Comparison of ENCODE assay signal across 30 cellular contexts in genomic region chr12:52812749-52813148, GRCh38. TPM values are rescaled to one million over a fixed set of nuclear protein-coding genes. Genes with fewer than 3 reads are reported as not detected.
"Had no signal": no experiment of that assay in that cellular context is flagged by ENCODE, and none has a peak within 500 bp of the region (broad histone marks: within the 10 kb centered on the region; RNA-seq: fewer than 3 reads in every experiment).

No MANE protein-coding gene starts in this region.

- H3K4me3 Mint-ChIP-seq: activated CD4-positive, alpha-beta memory T cell treated with anti-CD3 and anti-CD28 coated beads, Interleukin-2, amount 10 ng/mL, durations not matched to agents 7 days and 5 days; activated naive CD4-positive, alpha-beta T cell treated with anti-CD3 and anti-CD28 coated beads, Interleukin-2, amount 10 ng/mL, durations not matched to agents 7 days and 5 days; activated naive CD8-positive, alpha-beta T cell treated with anti-CD3 and anti-CD28 coated beads for 36 hours; activated T-helper 17 cell treated with anti-CD3 and anti-CD28 coated beads, Interleukin-2, amount 50 U/mL, for 72 hours had no signal

- H3K4me1 ChIP-seq: Peyer's patch, SJCRH30 had no signal

- H3K4me1 Mint-ChIP-seq: activated CD4-positive, alpha-beta memory T cell treated with anti-CD3 and anti-CD28 coated beads, Interleukin-2, amount 10 ng/mL, durations not matched to agents 7 days and 5 days; activated T-helper 17 cell treated with anti-CD3 and anti-CD28 coated beads, Interleukin-2, amount 50 U/mL, for 72 hours had no signal

- H3K9ac ChIP-seq: KMS-11, SK-N-SH had no signal

- H3K9me3 Mint-ChIP-seq: activated CD4-positive, alpha-beta memory T cell treated with anti-CD3 and anti-CD28 coated beads, Interleukin-2, amount 10 ng/mL, durations not matched to agents 7 days and 5 days; activated naive CD4-positive, alpha-beta T cell treated with anti-CD3 and anti-CD28 coated beads, Interleukin-2, amount 10 ng/mL, durations not matched to agents 7 days and 5 days; activated naive CD8-positive, alpha-beta T cell treated with anti-CD3 and anti-CD28 coated beads for 36 hours; activated T-helper 17 cell treated with anti-CD3 and anti-CD28 coated beads, Interleukin-2, amount 50 U/mL, for 72 hours had no signal

- H3K36me3 ChIP-seq: MG63, Peyer's patch, SJCRH30 had no signal

- H3K9me3 ChIP-seq: MG63, Peyer's patch, SJCRH30, SK-N-SH had no signal

- H3K36me3 Mint-ChIP-seq: activated naive CD4-positive, alpha-beta T cell treated with anti-CD3 and anti-CD28 coated beads, Interleukin-2, amount 10 ng/mL, durations not matched to agents 7 days and 5 days; activated naive CD8-positive, alpha-beta T cell treated with anti-CD3 and anti-CD28 coated beads for 36 hours had no signal

- DNase-seq: activated CD4-positive, alpha-beta memory T cell treated with anti-CD3 and anti-CD28 coated beads, Interleukin-2, amount 10 ng/mL, durations not matched to agents 7 days and 5 days; activated CD4-positive, alpha-beta T cell treated with anti-CD3 and anti-CD28 coated beads, Interleukin-2, amount 50 U/mL, for 1 hour; activated CD4-positive, CD25-positive, alpha-beta regulatory T cell; activated gamma-delta T cell; activated naive CD4-positive, alpha-beta T cell treated with anti-CD3 and anti-CD28 coated beads, Interleukin-2, amount 10 ng/mL, durations not matched to agents 7 days and 5 days; activated naive CD8-positive, alpha-beta T cell treated with anti-CD3 and anti-CD28 coated beads for 36 hours; activated T-cell treated with anti-CD3 and anti-CD28 coated beads for 4 hours; activated T-cell treated with anti-CD3 and anti-CD28 coated beads, Interleukin-2, amount 50 U/mL, for 48 hours; anterior cingulate cortex; MG63; MV-4-11; NCI-H1092 treated with DMSO at 0.1 percent for 48 hours; NCI-H1417 treated with DMSO at 0.1 percent for 48 hours; NCI-H1694; NCI-H2029 treated with DMSO at 0.1 percent for 48 hours; NCI-H446; NCI-H524; Peyer's patch; Right ventricle myocardium superior; SJCRH30; SK-N-SH; T-helper 1 cell had no signal

- H3K27ac Mint-ChIP-seq: activated CD4-positive, alpha-beta memory T cell treated with anti-CD3 and anti-CD28 coated beads, Interleukin-2, amount 10 ng/mL, durations not matched to agents 7 days and 5 days; activated naive CD4-positive, alpha-beta T cell treated with anti-CD3 and anti-CD28 coated beads, Interleukin-2, amount 10 ng/mL, durations not matched to agents 7 days and 5 days; activated naive CD8-positive, alpha-beta T cell treated with anti-CD3 and anti-CD28 coated beads for 36 hours; activated T-helper 17 cell treated with anti-CD3 and anti-CD28 coated beads, Interleukin-2, amount 50 U/mL, for 72 hours had no signal

- H3K4me2 ChIP-seq: KMS-11, SK-N-SH had no signal

- ATAC-seq: activated T-helper 17 cell treated with anti-CD3 and anti-CD28 coated beads, Interleukin-2, amount 50 U/mL, for 72 hours had no signal

- H3K4me3 ChIP-seq: MG63, Peyer's patch, SJCRH30 had no signal

- H3K27ac ChIP-seq: KMS-11, Peyer's patch, RWPE1, SJCRH30, VCaP had no signal

- H3K27me3 ChIP-seq: MG63, Peyer's patch, SJCRH30 had no signal

- H3K27me3 Mint-ChIP-seq: activated CD4-positive, alpha-beta memory T cell treated with anti-CD3 and anti-CD28 coated beads, Interleukin-2, amount 10 ng/mL, durations not matched to agents 7 days and 5 days; activated naive CD8-positive, alpha-beta T cell treated with anti-CD3 and anti-CD28 coated beads for 36 hours had no signal

RNA-seq across cellular contexts. Expression of gene KRT4, which starts 1.2 kb away (rescaled TPM):
- total RNA-seq: activated CD4-positive, alpha-beta memory T cell treated with anti-CD3 and anti-CD28 coated beads, Interleukin-2, amount 10 ng/mL, durations not matched to agents 7 days and 5 days; activated CD8-positive, alpha-beta memory T cell treated with anti-CD3 and anti-CD28 coated beads for 36 hours; activated T-helper 17 cell treated with anti-CD3 and anti-CD28 coated beads, Interleukin-2, amount 50 U/mL, for 72 hours; cardiac septum; Peyer's patch; Right ventricle myocardium superior; SJCRH30; T-helper 2 cell treated with Interferon-gamma antibody and Interleukin-4, amounts not matched to agents 100 ng/mL and 5 ng/mL, for 36 hours had no signal
- polyA plus RNA-seq: SK-N-SH had no signal

RNA-seq across cellular contexts. Expression of gene KRT3, which starts 16.8 kb away (rescaled TPM):
- total RNA-seq: activated CD4-positive, alpha-beta memory T cell treated with anti-CD3 and anti-CD28 coated beads, Interleukin-2, amount 10 ng/mL, durations not matched to agents 7 days and 5 days; activated CD8-positive, alpha-beta memory T cell treated with anti-CD3 and anti-CD28 coated beads for 36 hours; activated naive CD8-positive, alpha-beta T cell treated with anti-CD3 and anti-CD28 coated beads for 36 hours; activated T-helper 17 cell treated with anti-CD3 and anti-CD28 coated beads, Interleukin-2, amount 50 U/mL, for 72 hours; cardiac septum; Peyer's patch; Right ventricle myocardium superior; SJCRH30; T-helper 2 cell treated with Interferon-gamma antibody and Interleukin-4, amounts not matched to agents 100 ng/mL and 5 ng/mL, for 36 hours had no signal
- polyA plus RNA-seq: adipose tissue, SK-N-SH had no signal

RNA-seq across cellular contexts. Expression of gene KRT79, which starts 21.4 kb away (rescaled TPM):
- total RNA-seq: activated CD4-positive, alpha-beta memory T cell treated with anti-CD3 and anti-CD28 coated beads, Interleukin-2, amount 10 ng/mL, durations not matched to agents 7 days and 5 days; cardiac septum; Peyer's patch; Right ventricle myocardium superior; SJCRH30; T-helper 2 cell treated with Interferon-gamma antibody and Interleukin-4, amounts not matched to agents 100 ng/mL and 5 ng/mL, for 36 hours had no signal
- polyA plus RNA-seq: SK-N-SH had no signal

RNA-seq across cellular contexts. Expression of gene KRT76, which starts 35.6 kb away (rescaled TPM):
- total RNA-seq: activated CD4-positive, alpha-beta memory T cell treated with anti-CD3 and anti-CD28 coated beads, Interleukin-2, amount 10 ng/mL, durations not matched to agents 7 days and 5 days; activated CD8-positive, alpha-beta memory T cell treated with anti-CD3 and anti-CD28 coated beads for 36 hours; activated naive CD8-positive, alpha-beta T cell treated with anti-CD3 and anti-CD28 coated beads for 36 hours; activated T-helper 17 cell treated with anti-CD3 and anti-CD28 coated beads, Interleukin-2, amount 50 U/mL, for 72 hours; cardiac septum; Peyer's patch; Right ventricle myocardium superior; SJCRH30; T-helper 2 cell treated with Interferon-gamma antibody and Interleukin-4, amounts not matched to agents 100 ng/mL and 5 ng/mL, for 36 hours had no signal
- polyA plus RNA-seq: adipose tissue, SK-N-SH had no signal

RNA-seq across cellular contexts. Expression of gene KRT78, which starts 36.0 kb away (rescaled TPM):
- total RNA-seq: activated CD4-positive, alpha-beta memory T cell treated with anti-CD3 and anti-CD28 coated beads, Interleukin-2, amount 10 ng/mL, durations not matched to agents 7 days and 5 days; activated CD8-positive, alpha-beta memory T cell treated with anti-CD3 and anti-CD28 coated beads for 36 hours; activated naive CD8-positive, alpha-beta T cell treated with anti-CD3 and anti-CD28 coated beads for 36 hours; activated T-helper 17 cell treated with anti-CD3 and anti-CD28 coated beads, Interleukin-2, amount 50 U/mL, for 72 hours; cardiac septum; Peyer's patch; Right ventricle myocardium superior; SJCRH30; T-helper 2 cell treated with Interferon-gamma antibody and Interleukin-4, amounts not matched to agents 100 ng/mL and 5 ng/mL, for 36 hours had no signal
- polyA plus RNA-seq: SK-N-SH had no signal
